ENCODE assay signal across 8 cellular contexts in the genomic region with DNA sequence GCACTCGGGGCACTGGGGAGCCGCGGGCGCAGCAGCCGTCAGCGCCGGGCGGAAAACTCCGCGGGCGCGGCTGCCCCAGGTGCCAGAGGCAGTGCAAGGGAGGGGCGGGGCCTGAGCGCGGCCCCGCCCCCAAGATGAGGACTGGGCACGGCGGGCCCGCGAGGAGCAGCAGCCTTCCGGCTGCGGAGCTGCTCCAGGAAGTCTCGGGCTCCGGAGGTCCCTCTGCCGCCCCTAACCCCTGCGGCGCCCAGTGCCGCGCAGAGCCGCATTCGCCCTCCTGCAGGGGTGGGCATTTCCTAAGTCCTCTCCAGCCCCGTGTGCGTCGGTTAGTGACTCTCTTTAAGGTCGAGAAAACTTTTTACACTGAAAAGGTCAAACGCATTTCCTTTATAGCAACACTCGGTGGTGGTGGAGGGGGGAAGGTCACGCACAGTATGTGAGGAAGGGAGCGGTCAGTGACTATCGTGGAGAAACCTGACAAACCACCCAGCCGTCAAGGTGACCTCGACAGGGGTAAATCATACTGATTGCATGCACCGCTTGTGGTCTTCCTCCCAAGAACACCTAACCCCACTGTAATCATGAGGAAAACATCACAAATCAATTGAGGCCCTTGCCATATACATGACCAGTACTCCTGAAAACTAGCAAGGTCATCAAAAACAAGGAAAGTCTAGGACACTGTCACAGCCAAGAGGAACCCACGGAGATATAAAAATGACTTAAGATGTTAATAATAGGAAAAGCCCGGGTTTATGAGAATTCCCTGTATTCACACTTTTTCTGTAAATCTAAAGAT.
DNase-seq lines count a peak whose midpoint lies in the region; ATAC-seq lines count a peak whose summit lies in the region.

A gene (minus strand): TSS at position 60 of the 799 bp plus-strand sequence. CDS start 32,676 bp downstream, outside the sequence.

- ATAC-seq in HG02885 (IDR thresholded peaks at IDR 0.05; ENCODE audit: poor library complexity, unreplicated experiment), result peak; percentile 83

- DNase-seq in NCI-H1417 (lab: John Stamatoyannopoulos, UW), result peak; percentile 63 to 84 (median 83)
- DNase-seq in NCI-H1417 treated with DMSO at 0.1 percent for 48 hours (lab: John Stamatoyannopoulos, UW), result no peak
- DNase-seq in NCI-H2029 (lab: John Stamatoyannopoulos, UW), result peak; percentile 49
- DNase-seq in UCSD-AML1 (lab: John Stamatoyannopoulos, UW; ENCODE audit: unreplicated experiment), result peak; percentile 89
- peak; percentile 61 to 80 for DNase-seq in T47D (ENCODE audit: low read depth in 1 of 2, low spot score in 1 of 2)
- peak; percentile 92 for DNase-seq in iPS-NIHi7 (ENCODE audit: extremely low spot score)
- peak; percentile 84 for DNase-seq in stimulated activated CD4-positive, alpha-beta T cell treated with anti-CD3 and anti-CD28 coated beads, Interleukin-12 subunit alpha, Interleukin-12 subunit beta, amount 100 ng/mL, for 4 hours

- in situ Hi-C loops in T47D (cut with HindIII; ENCODE audit: low pct_unique_long_range_greater_than_20kb, low sequenced_read_pairs), result no loop called here
